8 cellular contexts compared by ENCODE assay signal in the genomic region with DNA sequence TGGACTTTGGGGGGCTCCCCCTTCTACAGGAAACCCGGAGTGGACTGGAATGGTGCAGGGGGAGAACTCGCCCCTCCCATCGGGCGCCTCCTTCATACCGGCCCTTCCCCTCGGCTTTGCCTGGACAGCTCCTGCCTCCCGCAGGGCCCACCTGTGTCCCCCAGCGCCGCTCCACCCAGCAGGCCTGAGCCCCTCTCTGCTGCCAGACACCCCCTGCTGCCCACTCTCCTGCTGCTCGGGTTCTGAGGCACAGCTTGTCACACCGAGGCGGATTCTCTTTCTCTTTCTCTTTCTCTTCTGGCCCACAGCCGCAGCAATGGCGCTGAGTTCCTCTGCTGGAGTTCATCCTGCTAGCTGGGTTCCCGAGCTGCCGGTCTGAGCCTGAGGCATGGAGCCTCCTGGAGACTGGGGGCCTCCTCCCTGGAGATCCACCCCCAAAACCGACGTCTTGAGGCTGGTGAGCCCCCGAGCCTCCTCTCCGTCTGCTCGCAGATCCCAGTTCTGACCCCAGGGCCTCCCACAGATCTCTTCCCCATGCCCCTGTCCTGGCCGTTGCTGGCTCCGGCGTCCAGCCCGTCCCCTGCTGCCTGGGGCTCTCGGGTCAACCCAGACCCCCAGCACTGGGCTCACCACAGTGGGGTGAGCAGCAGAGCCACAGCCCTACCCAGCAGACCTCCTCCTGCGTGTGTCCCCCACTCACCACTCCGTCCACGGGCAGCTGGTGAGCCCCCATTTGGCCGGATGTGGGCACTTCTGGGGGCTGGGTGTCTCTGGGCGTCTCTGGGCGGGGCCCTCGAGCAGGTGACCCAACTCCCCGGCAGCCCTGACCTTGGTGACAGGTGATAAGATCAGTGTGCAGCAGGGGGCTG. TPM values are rescaled to one million over a fixed set of nuclear protein-coding genes. Genes with fewer than 3 reads are reported as not detected.
DNase-seq lines count a peak whose midpoint lies in the region; ATAC-seq, FAIRE-seq and TF ChIP-seq lines count a peak whose summit lies in the region.

A gene (plus strand): TSS at position 95 of the 869 bp plus-strand sequence. CDS start 294 bp downstream, at position 389.

- ATAC-seq in HG03135 (IDR thresholded peaks at IDR 0.05; ENCODE audit: unreplicated experiment): peak; percentile 45
- peak; percentile 77 to 79 (median 78) for ATAC-seq in T-cell (replicated peaks in 1 of 4)

- H3K4me1 ChIP-seq in astrocyte (ENCODE audit: insufficient read depth, low read length): peaks cover 9% of the 10 kb centered on the region

- no peak for TF ChIP-seq CTCF in astrocyte (IDR thresholded peaks at IDR 0.05; ENCODE audit: insufficient read depth, low read depth, low read length)

- H3K36me3 ChIP-seq in astrocyte (ENCODE audit: insufficient read depth, low read length): no peaks in the 10 kb centered on the region

- DNase-seq in NCI-H2029 (lab: John Stamatoyannopoulos, UW) (peak; percentile 5), NCI-H2029 treated with DMSO at 0.1 percent for 48 hours (lab: John Stamatoyannopoulos, UW) (no peak), T-cell (peak; percentile 51 to 78 (median 68)), astrocyte (ENCODE audit: low read depth) (no peak), iris pigment epithelial cell (ENCODE audit: low read depth) (peak; percentile 61), NCI-H524 treated with DMSO at 0.1 percent for 48 hours (lab: John Stamatoyannopoulos, UW) (no peak)
- peak; percentile 53 to 54 for DNase-seq in stimulated activated CD4-positive, alpha-beta T cell treated with anti-CD3 and anti-CD28 coated beads, Interleukin-2, amount 100 ng/mL, for 48 hours

- H3K27me3 ChIP-seq in astrocyte (ENCODE audit: insufficient read depth, low read length): no peaks in the 10 kb centered on the region

- H3K9me3 ChIP-seq in astrocyte (ENCODE audit: insufficient read depth, low read depth, low read length): no peaks in the 10 kb centered on the region

- POLR2A ChIA-PET in T-cell (lab: Charles Lee): interaction anchor here (0.6 to 0.9 kb wide), 2 partner anchors 9 to 647 kb away, joined by 4 read pairs; no protein-coding TSS in a partner anchor

- H3K27ac ChIP-seq in astrocyte (ENCODE audit: low read depth, low read length): no peak within 1 kb of the TSS

- FAIRE-seq in astrocyte (lab: Jason Lieb, UNC): no peak

- H3K27me3 Mint-ChIP-seq in T-cell (no peaks in the 10 kb centered on the region), astrocyte (ENCODE audit: low read depth, unreplicated experiment) (peaks cover 18% of the 10 kb centered on the region)

- H3K36me3 Mint-ChIP-seq in T-cell (peaks cover 7% of the 10 kb centered on the region), astrocyte (ENCODE audit: low read depth, unreplicated experiment) (no peaks in the 10 kb centered on the region)

- H3K9ac ChIP-seq in astrocyte (ENCODE audit: low read length): peak within 1 kb of the TSS; percentile 66

- H3K9me3 Mint-ChIP-seq in T-cell: no peaks in the 10 kb centered on the region
- H3K9me3 Mint-ChIP-seq in astrocyte (ENCODE audit: unreplicated experiment): no peaks in the 10 kb centered on the region

- peak within 1 kb of the TSS; percentile 93 to 99 (median 98) for H3K4me3 Mint-ChIP-seq in T-cell
- no peak within 1 kb of the TSS for H3K4me3 Mint-ChIP-seq in astrocyte (ENCODE audit: unreplicated experiment)

- H4K20me1 ChIP-seq in astrocyte (ENCODE audit: insufficient read depth, low read length): no peaks in the 10 kb centered on the region

- no peaks in the 10 kb centered on the region for H3K79me2 ChIP-seq in astrocyte (ENCODE audit: insufficient read depth, low read length)

- peak within 1 kb of the TSS; percentile 98 for H2AFZ ChIP-seq in astrocyte (ENCODE audit: low read depth, low read length)

- peak within 1 kb of the TSS; percentile 95 to 98 for H3K27ac Mint-ChIP-seq in T-cell
- no peak within 1 kb of the TSS for H3K27ac Mint-ChIP-seq in astrocyte (ENCODE audit: unreplicated experiment)

- H3K4me1 Mint-ChIP-seq in T-cell (peaks cover 42 to 53% (median 42%) of the 10 kb centered on the region in 3 donors), astrocyte (ENCODE audit: low read depth, unreplicated experiment) (no peaks in the 10 kb centered on the region)

- CTCF ChIA-PET in T-cell (lab: Charles Lee): interaction anchor here in 1 of 2 donors (1.1 to 1.7 kb wide), 3 partner anchors 29 to 140 kb away, joined by 4 to 9 read pairs (median 4); no protein-coding TSS in a partner anchor

- peak within 1 kb of the TSS; percentile 56 for H3K4me3 ChIP-seq in astrocyte (ENCODE audit: insufficient read depth, low read depth, low read length)

- peak within 1 kb of the TSS; percentile 92 for H3K4me2 ChIP-seq in astrocyte (ENCODE audit: low read length)

RNA-seq across cellular contexts. Expression of the gene that starts here (rescaled TPM):
- total RNA-seq in T-cell (100 to 1,000 TPM; 163 to 214 (median 211) TPM), astrocyte (0.36 TPM in 1 of 2 replicates, not detected in the other)

Comparison
In these comparisons a context has a peak if more than half of its experiments do, and no peak if none do; other contexts are left out.
1. RNA of the gene that starts here (total RNA-seq): 163 to 214 TPM in T-cell; 0.36 TPM in astrocyte; every median in the first group is over 100 times any median in the second.
2. DNase-seq: peak in NCI-H2029 (single experiment), T-cell (34 of 34), iris pigment epithelial cell (single experiment) and stimulated activated CD4-positive, alpha-beta T cell treated with anti-CD3 and anti-CD28 coated beads, Interleukin-2, amount 100 ng/mL, for 48 hours (2 of 2); none in NCI-H2029 treated with DMSO at 0.1 percent for 48 hours (single experiment), astrocyte (single experiment) and NCI-H524 treated with DMSO at 0.1 percent for 48 hours (single experiment).